7 cellular contexts compared by ENCODE assay signal in genomic region chr4:83490876-83491450, GRCh38. TPM values are rescaled to one million over a fixed set of nuclear protein-coding genes. Genes with fewer than 3 reads are reported as not detected.
A peak's percentile ranks its signal among the peaks of the same experiment; 100 is the strongest.
DNase-seq lines count a peak whose midpoint lies in the region; ATAC-seq and TF ChIP-seq lines count a peak whose summit lies in the region.

No MANE protein-coding gene starts in this region.

- H3K4me3 Mint-ChIP-seq in immature natural killer cell = no peak overlapping the region

- no peak overlapping the region for H3K4me3 ChIP-seq in DND-41 (ENCODE audit: low read depth in 1 of 2, low read length in 2 of 2)

- ATAC-seq in DND-41 (ENCODE audit: insufficient read depth, low read depth) (peak; percentile 76), GM18909 (IDR thresholded peaks at IDR 0.05; ENCODE audit: poor library complexity, unreplicated experiment) (peak; percentile 83), HG03457 (IDR thresholded peaks at IDR 0.05; ENCODE audit: unreplicated experiment) (peak; percentile 82), GM21786 (IDR thresholded peaks at IDR 0.05; ENCODE audit: unreplicated experiment) (no peak)

- no peak overlapping the region for H3K9ac ChIP-seq in DND-41 (ENCODE audit: low read depth, low read length)

- H3K4me1 Mint-ChIP-seq in immature natural killer cell = peaks cover 0 to 4% of the 10 kb centered on the region in 2 donors

- no peak overlapping the region for H3K4me2 ChIP-seq in DND-41 (ENCODE audit: insufficient read depth, low read length)

- H3K27ac Mint-ChIP-seq in immature natural killer cell = no peak overlapping the region

- H4K20me1 ChIP-seq in DND-41 (ENCODE audit: insufficient read depth, low read length) = no peaks in the 10 kb centered on the region

- no peaks in the 10 kb centered on the region for H3K4me1 ChIP-seq in DND-41 (ENCODE audit: insufficient read depth, low read length)

- peak; percentile 82 for TF ChIP-seq CTCF in DND-41 (IDR thresholded peaks at IDR 0.05; ENCODE audit: borderline replicate concordance, extremely low read depth, low read length, poor library complexity, severe bottlenecking)
- peak; percentile 95 for TF ChIP-seq CTCF in VCaP (conservative IDR thresholded peaks at IDR 0.05)

- H3K9me3 ChIP-seq in DND-41 (ENCODE audit: insufficient read depth, low read length, severe bottlenecking) = no peaks in the 10 kb centered on the region

- no peaks in the 10 kb centered on the region for H3K36me3 ChIP-seq in DND-41 (ENCODE audit: insufficient read depth, low read length)

- no peaks in the 10 kb centered on the region for H3K79me2 ChIP-seq in DND-41 (ENCODE audit: insufficient read depth, low read length)

- no peak overlapping the region for H3K27ac ChIP-seq in DND-41 (ENCODE audit: low read length)
- H3K27ac ChIP-seq in VCaP = no peak overlapping the region

- H3K36me3 Mint-ChIP-seq in immature natural killer cell = no peaks in the 10 kb centered on the region

- no peak overlapping the region; the same call in 1 of the 2 replicates for H2AFZ ChIP-seq in DND-41 (ENCODE audit: low read depth, low read length)

- H3K27me3 Mint-ChIP-seq in immature natural killer cell (ENCODE audit: low read depth in 3 of 3) = peaks cover 0 to 2% (median 1%) of the 10 kb centered on the region in 3 donors

- no peaks in the 10 kb centered on the region for H3K9me3 Mint-ChIP-seq in immature natural killer cell

- no peak for DNase-seq in DND-41
- DNase-seq in immature natural killer cell = peak in 2 of 3 donors; percentile 17 to 28
- no peak for DNase-seq in NCI-H1048 (lab: John Stamatoyannopoulos, UW)

- H3K27me3 ChIP-seq in DND-41 (ENCODE audit: insufficient read depth, low read length, poor library complexity) = no peaks in the 10 kb centered on the region

RNA-seq across cellular contexts. Expression of gene ABRAXAS1, which starts 6.1 kb away (rescaled TPM):
- polyA plus RNA-seq in immature natural killer cell = 10 to 100 TPM in 1 of 3 donors, 1 to 10 TPM in 2; 6.2 to 10.8 (median 7.4) TPM

RNA-seq across cellular contexts. Expression of gene MRPS18C, which starts 35.1 kb away (rescaled TPM):
- polyA plus RNA-seq in immature natural killer cell = 10 to 100 TPM; 44.8 to 77.0 (median 45.5) TPM

RNA-seq across cellular contexts. Expression of gene HELQ, which starts 35.3 kb away (rescaled TPM):
- polyA plus RNA-seq in immature natural killer cell = 10 to 100 TPM in 2 of 3 donors, 1 to 10 TPM in 1; 7.8 to 18.9 (median 15.4) TPM

RNA-seq across cellular contexts. Expression of gene GPAT3, which starts 44.9 kb away (rescaled TPM):
- 1 to 10 TPM in 1 of 3 donors, under 1 TPM in 1, not detected in 1; 0.56 to 2.1 TPM for polyA plus RNA-seq in immature natural killer cell

Comparison
In these comparisons a context has a peak if more than half of its experiments do, and no peak if none do; other contexts are left out.
1. DNase-seq: peak in immature natural killer cell (2 of 3); none in DND-41 (single experiment) and NCI-H1048 (single experiment).